In genomic region chr16:82010649-82011048, GRCh38 we compare ENCODE assay signal across 10 cellular contexts. TPM values are rescaled to one million over a fixed set of nuclear protein-coding genes. Genes with fewer than 3 reads are reported as not detected.
DNase-seq lines count a peak whose midpoint lies in the region; ATAC-seq, FAIRE-seq and TF ChIP-seq lines count a peak whose summit lies in the region.
"Had no signal": no experiment of that assay in that cellular context is flagged by ENCODE, and none has a peak within 500 bp of the region (broad histone marks: within the 10 kb centered on the region; RNA-seq: fewer than 3 reads in every experiment).

No MANE protein-coding gene starts in this region.

- peaks cover 17% of the 10 kb centered on the region for H3K4me1 Mint-ChIP-seq in activated naive CD8-positive, alpha-beta T cell treated with anti-CD3 and anti-CD28 coated beads for 36 hours
- peaks cover 12% of the 10 kb centered on the region for H3K4me1 Mint-ChIP-seq in memory B cell

- WGBS in A549 (ENCODE audit: missing lambda C conversion rate) = 54% methylated on average over 8 of the region's 8 CpGs

- H3K4me1 ChIP-seq in A549 = no peaks in the 10 kb centered on the region

- POLR2A ChIA-PET in A549 (lab: Yijun Ruan, JAX) = no interaction called here

- peaks cover 40% of the 10 kb centered on the region for H3K36me3 Mint-ChIP-seq in activated naive CD8-positive, alpha-beta T cell treated with anti-CD3 and anti-CD28 coated beads for 36 hours
- peaks cover 15% of the 10 kb centered on the region for H3K36me3 Mint-ChIP-seq in memory B cell

- no peak for FAIRE-seq in A549 (lab: Jason Lieb, UNC)
- FAIRE-seq in GM12891 (lab: Jason Lieb, UNC) = peak; percentile 73

- H3K9me3 ChIP-seq in A549 = peaks cover 33% of the 10 kb centered on the region

- H3K9me3 Mint-ChIP-seq in activated naive CD8-positive, alpha-beta T cell treated with anti-CD3 and anti-CD28 coated beads for 36 hours = peaks cover 16% of the 10 kb centered on the region
- peaks cover 5% of the 10 kb centered on the region for H3K9me3 Mint-ChIP-seq in memory B cell

- TF ChIP-seq RAD21 in A549 (conservative IDR thresholded peaks at IDR 0.05 in 1 of 2, IDR thresholded peaks at IDR 0.05 in 1 of 2) = no peak

- peak overlapping the region; percentile 83 for H3K4me3 Mint-ChIP-seq in activated naive CD8-positive, alpha-beta T cell treated with anti-CD3 and anti-CD28 coated beads for 36 hours
- peak overlapping the region; percentile 82 for H3K4me3 Mint-ChIP-seq in memory B cell

- TF ChIP-seq CTCF in A549 (IDR thresholded peaks at IDR 0.05) = no peak

- TF ChIP-seq POLR2A in A549 (IDR thresholded peaks at IDR 0.05; ENCODE audit: low read length) = no peak
- TF ChIP-seq POLR2A in GM12891 (IDR thresholded peaks at IDR 0.05; ENCODE audit: low read depth, low read length) = no peak

- peak overlapping the region; percentile 58 for H3K4me2 ChIP-seq in A549

- peak overlapping the region; percentile 73 for H3K27ac Mint-ChIP-seq in activated naive CD8-positive, alpha-beta T cell treated with anti-CD3 and anti-CD28 coated beads for 36 hours
- peak overlapping the region; percentile 68 for H3K27ac Mint-ChIP-seq in memory B cell

- TF ChIP-seq EP300 in A549 (IDR thresholded peaks at IDR 0.05) = no peak

- CTCF ChIA-PET in A549 (lab: Yijun Ruan, JAX) = interaction anchor here (2.5 kb wide), 1 partner anchor 13 kb away, joined by 6 read pairs; no protein-coding TSS in a partner anchor

- no peak for ATAC-seq in A549
- no peak for ATAC-seq in memory B cell (ENCODE audit: low read depth)

- DNase-seq in A549 (ENCODE audit: low read depth in 1 of 2, low spot score in 1 of 2) (no peak), GM12891 (ENCODE audit: insufficient read length, low spot score) (no peak), memory B cell (ENCODE audit: low spot score in 2 of 2) (no peak), NCI-H774 (lab: John Stamatoyannopoulos, UW) (no peak), NCI-H2171 treated with DMSO at 0.1 percent for 48 hours (lab: John Stamatoyannopoulos, UW) (no peak), NCI-H1417 (lab: John Stamatoyannopoulos, UW) (no peak), NCI-H187 (lab: John Stamatoyannopoulos, UW) (no peak)
- DNase-seq in activated naive CD8-positive, alpha-beta T cell treated with anti-CD3 and anti-CD28 coated beads for 36 hours = no peak
- DNase-seq: trophoblast cell had no signal

- H3K27ac ChIP-seq in A549 = peak overlapping the region; percentile 46 to 78; a peak in 5 of 6 replicates
- H3K27ac ChIP-seq: HL-60 had no signal

- H3K4me3 ChIP-seq in A549 = peak overlapping the region; percentile 52

- peaks cover 2% of the 10 kb centered on the region for H3K27me3 Mint-ChIP-seq in activated naive CD8-positive, alpha-beta T cell treated with anti-CD3 and anti-CD28 coated beads for 36 hours
- no peaks in the 10 kb centered on the region for H3K27me3 Mint-ChIP-seq in memory B cell

TF ChIP-seq in A549, 52 proteins besides CTCF, POLR2A, EP300 and RAD21:
- TF ChIP-seq ZC3H11A (IDR thresholded peaks at IDR 0.05) = no peak
- TF ChIP-seq BHLHE40 (IDR thresholded peaks at IDR 0.05; ENCODE audit: low read depth, low read length) = no peak
- no peak for TF ChIP-seq KDM1A (IDR thresholded peaks at IDR 0.05; ENCODE audit: low read depth)

TF ChIP-seq in GM12891, 5 proteins besides CTCF, POLR2A, EP300 and RAD21:
- TF ChIP-seq SPI1 (IDR thresholded peaks at IDR 0.05; ENCODE audit: low read depth, low read length) = no peak
- TF ChIP-seq POU2F2 (IDR thresholded peaks at IDR 0.05; ENCODE audit: low read depth, low read length) = no peak
- no peak for TF ChIP-seq TAF1 (IDR thresholded peaks at IDR 0.05; ENCODE audit: low read depth, low read length)
- no peak for TF ChIP-seq PAX5 (IDR thresholded peaks at IDR 0.05; ENCODE audit: insufficient read depth, low read length, severe bottlenecking)
- TF ChIP-seq POLR2AphosphoS5 (IDR thresholded peaks at IDR 0.05; ENCODE audit: low read depth, low read length) = no peak
TF ChIP-seq in GM12891: peak in this region for 0.

RNA-seq across cellular contexts. Expression of gene SDR42E1, which starts 0.6 kb away (rescaled TPM):
- 5.2 and 7.4 TPM in 2 replicates for polyA plus RNA-seq in A549 (2011; rRNA removed)
- 1.1 and 1.5 TPM in 2 replicates for polyA plus RNA-seq in A549 (2012; cell fraction: cytosol; rRNA removed)
- 0.58 and 0.87 TPM in 2 replicates for polyA plus RNA-seq in A549 (2012; cell fraction: nucleus; rRNA removed)
- polyA plus RNA-seq in A549 (2017; fragmentation: RNase III; extraction: RNeasy Plus Mini Kit Qiagen cat#74134 plus additional on column Dnase treatment) = 1.3 to 1.7 TPM (median 1.4 TPM) in 3 replicates
- polyA minus RNA-seq in A549 (2011; rRNA and poly(A)+ RNA removed) = 5.9 and 6.0 TPM in 2 replicates
- 3.2 TPM for polyA plus RNA-seq in GM12891 (2012; ENCODE audit: low read depth, missing spikeins)
- total RNA-seq in activated naive CD8-positive, alpha-beta T cell treated with anti-CD3 and anti-CD28 coated beads for 36 hours = 10 to 100 TPM; 11.4 to 12.5 TPM

RNA-seq across cellular contexts. Expression of gene HSD17B2, which starts 24.4 kb away (rescaled TPM):
- polyA plus RNA-seq in A549 (2011; rRNA removed) (0.03 TPM in 1 of 2 replicates, not detected in the other), A549 (2017; fragmentation: RNase III; extraction: RNeasy Plus Mini Kit Qiagen cat#74134 plus additional on column Dnase treatment) (not detected in 3 replicates)
- polyA plus RNA-seq in A549 (2012; cell fraction: cytosol; rRNA removed) = not detected in 2 replicates
- not detected in 2 replicates for polyA plus RNA-seq in A549 (2012; cell fraction: nucleus; rRNA removed)
- polyA minus RNA-seq in A549 (2011; rRNA and poly(A)+ RNA removed) = not detected in 2 replicates
- not detected for polyA plus RNA-seq in GM12891 (2012; ENCODE audit: low read depth, missing spikeins)
- total RNA-seq in activated naive CD8-positive, alpha-beta T cell treated with anti-CD3 and anti-CD28 coated beads for 36 hours = not detected
